2 cellular contexts compared by ENCODE assay signal in the genomic region with DNA sequence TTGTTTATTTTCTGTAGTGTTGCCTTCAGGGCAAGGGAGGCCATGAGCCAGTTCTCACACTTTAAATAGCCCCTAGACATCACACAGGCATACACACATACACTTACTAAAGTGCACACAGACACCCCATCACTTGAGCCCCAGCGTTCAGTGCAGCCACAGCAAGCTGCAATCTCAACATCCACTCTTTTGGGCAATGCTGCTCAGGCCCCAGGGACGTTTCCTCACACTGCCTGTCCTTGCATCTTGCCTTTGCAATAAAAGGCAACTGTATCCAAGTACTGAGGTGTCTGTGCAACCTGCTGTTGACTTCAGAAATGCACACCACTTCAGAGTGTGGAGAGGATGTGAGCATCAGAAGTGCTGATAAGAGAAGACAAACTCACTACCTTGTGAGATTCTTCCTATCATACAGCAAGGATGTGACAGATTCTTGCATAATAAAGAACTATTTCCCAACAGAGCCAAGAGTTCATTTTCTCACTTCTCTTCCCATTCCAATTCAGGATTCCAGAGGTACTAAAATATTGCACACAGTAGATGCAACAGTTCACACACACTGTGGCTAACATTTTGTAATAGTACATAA.
TF ChIP-seq lines count a peak whose summit lies in the region.

No MANE protein-coding gene starts in this region.

TF ChIP-seq in SK-N-SH, 30 proteins besides CTCF, POLR2A, EP300 and RAD21 (continued from another document):
- TF ChIP-seq, protein P1, sequence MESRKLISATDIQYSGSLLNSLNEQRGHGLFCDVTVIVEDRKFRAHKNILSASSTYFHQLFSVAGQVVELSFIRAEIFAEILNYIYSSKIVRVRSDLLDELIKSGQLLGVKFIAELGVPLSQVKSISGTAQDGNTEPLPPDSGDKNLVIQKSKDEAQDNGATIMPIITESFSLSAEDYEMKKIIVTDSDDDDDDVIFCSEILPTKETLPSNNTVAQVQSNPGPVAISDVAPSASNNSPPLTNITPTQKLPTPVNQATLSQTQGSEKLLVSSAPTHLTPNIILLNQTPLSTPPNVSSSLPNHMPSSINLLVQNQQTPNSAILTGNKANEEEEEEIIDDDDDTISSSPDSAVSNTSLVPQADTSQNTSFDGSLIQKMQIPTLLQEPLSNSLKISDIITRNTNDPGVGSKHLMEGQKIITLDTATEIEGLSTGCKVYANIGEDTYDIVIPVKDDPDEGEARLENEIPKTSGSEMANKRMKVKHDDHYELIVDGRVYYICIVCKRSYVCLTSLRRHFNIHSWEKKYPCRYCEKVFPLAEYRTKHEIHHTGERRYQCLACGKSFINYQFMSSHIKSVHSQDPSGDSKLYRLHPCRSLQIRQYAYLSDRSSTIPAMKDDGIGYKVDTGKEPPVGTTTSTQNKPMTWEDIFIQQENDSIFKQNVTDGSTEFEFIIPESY (IDR thresholded peaks at IDR 0.05; ENCODE audit: borderline replicate concordance, low read depth), result no peak
- TF ChIP-seq PBX3 (IDR thresholded peaks at IDR 0.05), result no peak
- TF ChIP-seq, protein P2, sequence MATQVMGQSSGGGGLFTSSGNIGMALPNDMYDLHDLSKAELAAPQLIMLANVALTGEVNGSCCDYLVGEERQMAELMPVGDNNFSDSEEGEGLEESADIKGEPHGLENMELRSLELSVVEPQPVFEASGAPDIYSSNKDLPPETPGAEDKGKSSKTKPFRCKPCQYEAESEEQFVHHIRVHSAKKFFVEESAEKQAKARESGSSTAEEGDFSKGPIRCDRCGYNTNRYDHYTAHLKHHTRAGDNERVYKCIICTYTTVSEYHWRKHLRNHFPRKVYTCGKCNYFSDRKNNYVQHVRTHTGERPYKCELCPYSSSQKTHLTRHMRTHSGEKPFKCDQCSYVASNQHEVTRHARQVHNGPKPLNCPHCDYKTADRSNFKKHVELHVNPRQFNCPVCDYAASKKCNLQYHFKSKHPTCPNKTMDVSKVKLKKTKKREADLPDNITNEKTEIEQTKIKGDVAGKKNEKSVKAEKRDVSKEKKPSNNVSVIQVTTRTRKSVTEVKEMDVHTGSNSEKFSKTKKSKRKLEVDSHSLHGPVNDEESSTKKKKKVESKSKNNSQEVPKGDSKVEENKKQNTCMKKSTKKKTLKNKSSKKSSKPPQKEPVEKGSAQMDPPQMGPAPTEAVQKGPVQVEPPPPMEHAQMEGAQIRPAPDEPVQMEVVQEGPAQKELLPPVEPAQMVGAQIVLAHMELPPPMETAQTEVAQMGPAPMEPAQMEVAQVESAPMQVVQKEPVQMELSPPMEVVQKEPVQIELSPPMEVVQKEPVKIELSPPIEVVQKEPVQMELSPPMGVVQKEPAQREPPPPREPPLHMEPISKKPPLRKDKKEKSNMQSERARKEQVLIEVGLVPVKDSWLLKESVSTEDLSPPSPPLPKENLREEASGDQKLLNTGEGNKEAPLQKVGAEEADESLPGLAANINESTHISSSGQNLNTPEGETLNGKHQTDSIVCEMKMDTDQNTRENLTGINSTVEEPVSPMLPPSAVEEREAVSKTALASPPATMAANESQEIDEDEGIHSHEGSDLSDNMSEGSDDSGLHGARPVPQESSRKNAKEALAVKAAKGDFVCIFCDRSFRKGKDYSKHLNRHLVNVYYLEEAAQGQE (IDR thresholded peaks at IDR 0.05; ENCODE audit: low read depth, low read length), result no peak

TF ChIP-seq in SK-N-SH treated with all-trans-retinoic acid at 6 μM for 48 hours, 23 proteins besides CTCF, POLR2A, EP300 and RAD21 (continued from another document):
- TF ChIP-seq, protein P3, sequence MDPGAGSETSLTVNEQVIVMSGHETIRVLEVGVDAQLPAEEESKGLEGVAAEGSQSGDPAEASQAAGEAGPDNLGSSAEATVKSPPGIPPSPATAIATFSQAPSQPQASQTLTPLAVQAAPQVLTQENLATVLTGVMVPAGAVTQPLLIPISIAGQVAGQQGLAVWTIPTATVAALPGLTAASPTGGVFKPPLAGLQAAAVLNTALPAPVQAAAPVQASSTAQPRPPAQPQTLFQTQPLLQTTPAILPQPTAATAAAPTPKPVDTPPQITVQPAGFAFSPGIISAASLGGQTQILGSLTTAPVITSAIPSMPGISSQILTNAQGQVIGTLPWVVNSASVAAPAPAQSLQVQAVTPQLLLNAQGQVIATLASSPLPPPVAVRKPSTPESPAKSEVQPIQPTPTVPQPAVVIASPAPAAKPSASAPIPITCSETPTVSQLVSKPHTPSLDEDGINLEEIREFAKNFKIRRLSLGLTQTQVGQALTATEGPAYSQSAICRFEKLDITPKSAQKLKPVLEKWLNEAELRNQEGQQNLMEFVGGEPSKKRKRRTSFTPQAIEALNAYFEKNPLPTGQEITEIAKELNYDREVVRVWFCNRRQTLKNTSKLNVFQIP (CRISPR knock-in tag; IDR thresholded peaks at IDR 0.05; ENCODE audit: borderline replicate concordance, low read depth), result no peak
- TF ChIP-seq CSDC2 (CRISPR knock-in tag; IDR thresholded peaks at IDR 0.05) (no peak), ZFP3 (CRISPR knock-in tag; IDR thresholded peaks at IDR 0.05) (no peak)
TF ChIP-seq in SK-N-SH treated with all-trans-retinoic acid at 6 μM for 48 hours: peak in this region for 0.
